Comparison of ENCODE assay signal across 21 cellular contexts in genomic region chr7:83594076-83594475, GRCh38.
"Had no signal": no experiment of that assay in that cellular context is flagged by ENCODE, and none has a peak within 500 bp of the region (broad histone marks: within the 10 kb centered on the region; RNA-seq: fewer than 3 reads in every experiment).

No MANE protein-coding gene starts in this region.

- ATAC-seq: activated T-helper 17 cell treated with anti-CD3 and anti-CD28 coated beads, Interleukin-2, amount 50 U/mL, for 72 hours; heart right ventricle; left lobe of liver; naive thymus-derived CD4-positive, alpha-beta T cell; right cardiac atrium; stimulated activated memory B cell treated with anti-CD40 and anti-IgM and Interleukin-4, amounts not matched to agents 10 μg/mL and 1 μg/mL and 100 μg/mL, for 72 hours had no signal

- FAIRE-seq: endothelial cell of umbilical vein, small intestine, TTC549 had no signal

- DNase-seq: activated B cell treated with CpG ODN at 0.5 μM for 24 hours; activated CD4-positive, alpha-beta T cell treated with anti-CD3 and anti-CD28 coated beads, Interleukin-2, amount 10 ng/mL, durations not matched to agents 7 days and 5 days; activated CD8-positive, alpha-beta memory T cell treated with anti-CD3 and anti-CD28 coated beads for 24 hours; activated naive CD4-positive, alpha-beta T cell treated with anti-CD3 and anti-CD28 coated beads, Interleukin-2, amount 10 ng/mL, durations not matched to agents 7 days and 5 days; activated T-cell treated with anti-CD3 and anti-CD28 coated beads for 4 hours; caudate nucleus; effector CD4-positive, alpha-beta T cell; foreskin melanocyte; heart right ventricle; islet precursor cell; mammary epithelial cell; naive thymus-derived CD4-positive, alpha-beta T cell; right cardiac atrium; small intestine; substantia nigra; trophoblast cell had no signal
